ENCODE assay signal across 30 cellular contexts in the genomic region with DNA sequence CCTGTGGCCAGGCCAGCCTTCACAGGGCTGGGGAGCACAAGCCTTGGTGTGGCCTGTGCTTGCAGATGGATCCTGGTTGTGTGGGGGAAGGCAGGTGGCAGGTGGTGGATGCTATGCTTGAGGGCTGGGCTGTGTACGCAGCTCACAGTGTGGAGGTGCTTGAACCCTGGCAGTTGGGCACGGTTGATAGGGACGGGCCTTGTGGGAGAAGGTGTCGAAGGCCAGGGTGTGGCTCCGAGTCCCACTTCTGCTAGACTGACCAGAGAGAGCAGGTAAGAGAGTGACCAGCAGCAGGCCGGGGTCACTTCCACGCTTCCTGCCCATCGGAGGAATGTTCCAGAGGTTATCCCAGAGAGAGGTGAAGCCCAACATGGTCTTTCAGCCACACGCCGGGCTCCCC.
DNase-seq lines count a peak whose midpoint lies in the region; ATAC-seq and TF ChIP-seq lines count a peak whose summit lies in the region.
"Had no signal": no experiment of that assay in that cellular context is flagged by ENCODE, and none has a peak within 500 bp of the region (broad histone marks: within the 10 kb centered on the region; RNA-seq: fewer than 3 reads in every experiment).

No MANE protein-coding gene starts in this region.

- H3K4me3 Mint-ChIP-seq in WTC11: no peak overlapping the region
- no peak overlapping the region for H3K4me3 Mint-ChIP-seq in activated T-cell treated with anti-CD3 and anti-CD28 coated beads, Interleukin-2, amount 50 U/mL, for 4 hours
- H3K4me3 Mint-ChIP-seq: activated naive CD8-positive, alpha-beta T cell treated with anti-CD3 and anti-CD28 coated beads, Interleukin-2, amount 50 U/mL, for 24 hours; activated T-cell treated with anti-CD3 and anti-CD28 coated beads, Interleukin-2, amount 50 U/mL, for 72 hours; memory B cell; T-helper 17 cell had no signal

- H3K4me1 ChIP-seq in esophagus muscularis mucosa: peaks cover 55 to 66% (median 60%) of the 10 kb centered on the region in 4 donors
- peaks cover 24 to 29% of the 10 kb centered on the region in 2 donors for H3K4me1 ChIP-seq in mucosa of rectum (ENCODE audit: control insufficient read depth in 2 of 2, insufficient read depth in 2 of 2, low read length in 2 of 2)
- peaks cover 12 to 42% (median 34%) of the 10 kb centered on the region in 4 donors for H3K4me1 ChIP-seq in transverse colon
- H3K4me1 ChIP-seq: foreskin keratinocyte, prostate gland had no signal

- in situ Hi-C loops in transverse colon (cut with MboI; ENCODE audit: low pct_ligation_motif_present in 1 of 4, low pct_unique_long_range_greater_than_20kb in 1 of 4, low sequenced_read_pairs in 3 of 4): no loop called here

- POLR2A ChIA-PET in WTC11 (lab: Charles Lee): no interaction called here

- 95% methylated on average over 9 of the region's 10 CpGs for WGBS in esophagus muscularis mucosa
- 96% methylated on average over 10 of the region's 10 CpGs; no CpG with 5 or more reads in 1 of the 2 donors for WGBS in transverse colon (ENCODE audit: low coverage in 1 of 2), 2 donors

- DNase-seq in WTC11 (ENCODE audit: low spot score) (no peak), esophagus muscularis mucosa (ENCODE audit: extremely low spot score) (no peak), transverse colon (no peak), AG08396 (ENCODE audit: low spot score) (no peak)
- no peak for DNase-seq in activated T-cell treated with anti-CD3 and anti-CD28 coated beads, Interleukin-2, amount 50 U/mL, for 4 hours
- DNase-seq: activated CD4-positive, alpha-beta T cell treated with anti-CD3 and anti-CD28 coated beads, Interleukin-2, amount 50 U/mL, for 48 hours; activated CD4-positive, CD25-positive, alpha-beta regulatory T cell treated with anti-CD3 and anti-CD28 coated beads, Interleukin-2, amount 50 U/mL, for 72 hours; activated naive CD8-positive, alpha-beta T cell treated with anti-CD3 and anti-CD28 coated beads, Interleukin-2, amount 50 U/mL, for 24 hours; activated T-cell treated with anti-CD3 and anti-CD28 coated beads, Interleukin-2, amount 50 U/mL, for 72 hours; esophagus squamous epithelium; foreskin keratinocyte; KG1; NCI-H1092 treated with DMSO at 0.1 percent for 48 hours; NCI-H187; NCI-H2171 treated with DMSO at 0.1 percent for 48 hours; NCI-H524 treated with DMSO at 0.1 percent for 48 hours; PC-9; SHP77; stimulated activated CD4-positive, alpha-beta T cell treated with anti-CD3 and anti-CD28 coated beads, Interleukin-4, amount 100 ng/mL, for 24 hours; T-helper 17 cell had no signal

- TF ChIP-seq POLR2A in esophagus muscularis mucosa (IDR thresholded peaks at IDR 0.05; ENCODE audit: low read depth) (no peak), transverse colon (IDR thresholded peaks at IDR 0.05) (no peak)

- H3K27ac ChIP-seq in esophagus muscularis mucosa (replicated peaks in 1 of 4): peak overlapping the region; percentile 43 to 59 (median 51)
- H3K27ac ChIP-seq in mucosa of rectum (ENCODE audit: low read depth in 2 of 2, low read length in 2 of 2): peak overlapping the region; percentile 29 to 68
- H3K27ac ChIP-seq in transverse colon: peak overlapping the region; percentile 71 to 82 (median 77)
- H3K27ac ChIP-seq: C4-2B, foreskin keratinocyte, GM23248, HL-60, PC-9, prostate gland, upper lobe of left lung had no signal

- H3K9ac ChIP-seq in mucosa of rectum (ENCODE audit: low read depth in 1 of 2, low read length in 2 of 2): no peak overlapping the region
- H3K9ac ChIP-seq: GM23248 had no signal

- H3K27me3 Mint-ChIP-seq in WTC11 (ENCODE audit: low read depth): no peaks in the 10 kb centered on the region; the same call in 1 of the 2 replicates
- peaks cover 11% of the 10 kb centered on the region for H3K27me3 Mint-ChIP-seq in activated T-cell treated with anti-CD3 and anti-CD28 coated beads, Interleukin-2, amount 50 U/mL, for 4 hours (ENCODE audit: low read depth)

- TF ChIP-seq CTCF in WTC11 (IDR thresholded peaks at IDR 0.05) (no peak), esophagus muscularis mucosa (IDR thresholded peaks at IDR 0.05) (no peak), transverse colon (IDR thresholded peaks at IDR 0.05) (no peak)

- H3K4me1 Mint-ChIP-seq in WTC11: peaks cover 10% of the 10 kb centered on the region
- H3K4me1 Mint-ChIP-seq in activated T-cell treated with anti-CD3 and anti-CD28 coated beads, Interleukin-2, amount 50 U/mL, for 4 hours (ENCODE audit: low read depth): no peaks in the 10 kb centered on the region
- H3K4me1 Mint-ChIP-seq: activated naive CD8-positive, alpha-beta T cell treated with anti-CD3 and anti-CD28 coated beads, Interleukin-2, amount 50 U/mL, for 24 hours; memory B cell had no signal

- H3K36me3 ChIP-seq in esophagus muscularis mucosa (no peaks in the 10 kb centered on the region), mucosa of rectum (ENCODE audit: control insufficient read depth in 2 of 2, insufficient read depth in 2 of 2, low read length in 2 of 2) (no peaks in the 10 kb centered on the region), transverse colon (no peaks in the 10 kb centered on the region)
- H3K36me3 ChIP-seq: esophagus squamous epithelium, prostate gland, upper lobe of left lung had no signal

- H3K9me3 ChIP-seq in esophagus muscularis mucosa (no peaks in the 10 kb centered on the region), mucosa of rectum (ENCODE audit: control insufficient read depth in 2 of 2, low read length in 2 of 2) (no peaks in the 10 kb centered on the region), transverse colon (no peaks in the 10 kb centered on the region)
- H3K9me3 ChIP-seq: Caco-2, esophagus squamous epithelium, prostate gland, upper lobe of left lung had no signal

- ATAC-seq in WTC11: no peak
- no peak for ATAC-seq in activated T-cell treated with anti-CD3 and anti-CD28 coated beads, Interleukin-2, amount 50 U/mL, for 4 hours
- no peak for ATAC-seq in GM19351 (IDR thresholded peaks at IDR 0.05; ENCODE audit: unreplicated experiment)
- ATAC-seq in GM18519 (IDR thresholded peaks at IDR 0.05; ENCODE audit: low FRiP score, unreplicated experiment): no peak
- ATAC-seq: activated naive CD8-positive, alpha-beta T cell treated with anti-CD3 and anti-CD28 coated beads, Interleukin-2, amount 50 U/mL, for 24 hours; activated T-cell treated with anti-CD3 and anti-CD28 coated beads, Interleukin-2, amount 50 U/mL, for 72 hours; foreskin keratinocyte; T-helper 17 cell had no signal

- no peak for TF ChIP-seq EP300 in esophagus muscularis mucosa (IDR thresholded peaks at IDR 0.05)
- TF ChIP-seq EP300 in transverse colon (IDR thresholded peaks at IDR 0.05; ENCODE audit: low read depth): no peak

- no peak overlapping the region for H3K4me3 ChIP-seq in esophagus muscularis mucosa
- no peak overlapping the region for H3K4me3 ChIP-seq in mucosa of rectum (ENCODE audit: low read length in 2 of 2)
- no peak overlapping the region for H3K4me3 ChIP-seq in transverse colon
- H3K4me3 ChIP-seq: esophagus squamous epithelium, GM23248, PC-9, prostate gland, upper lobe of left lung had no signal

- H3K27ac Mint-ChIP-seq in WTC11: peak overlapping the region; percentile 30; the same call in 1 of the 2 replicates
- H3K27ac Mint-ChIP-seq: activated naive CD8-positive, alpha-beta T cell treated with anti-CD3 and anti-CD28 coated beads, Interleukin-2, amount 50 U/mL, for 24 hours; activated T-cell treated with anti-CD3 and anti-CD28 coated beads, Interleukin-2, amount 50 U/mL, for 72 hours; memory B cell; T-helper 17 cell had no signal

- H3K9me3 Mint-ChIP-seq in WTC11: no peaks in the 10 kb centered on the region
- no peaks in the 10 kb centered on the region for H3K9me3 Mint-ChIP-seq in activated T-cell treated with anti-CD3 and anti-CD28 coated beads, Interleukin-2, amount 50 U/mL, for 4 hours
- H3K9me3 Mint-ChIP-seq: activated naive CD8-positive, alpha-beta T cell treated with anti-CD3 and anti-CD28 coated beads, Interleukin-2, amount 50 U/mL, for 24 hours; activated T-cell treated with anti-CD3 and anti-CD28 coated beads, Interleukin-2, amount 50 U/mL, for 72 hours had no signal

- CTCF ChIA-PET in WTC11 (lab: Charles Lee): no interaction called here

- H3K27me3 ChIP-seq in esophagus muscularis mucosa (no peaks in the 10 kb centered on the region), mucosa of rectum (ENCODE audit: control insufficient read depth in 2 of 2, insufficient read depth in 2 of 2, low read length in 2 of 2) (no peaks in the 10 kb centered on the region), transverse colon (no peaks in the 10 kb centered on the region)
- H3K27me3 ChIP-seq: esophagus squamous epithelium, foreskin keratinocyte, upper lobe of left lung had no signal

- intact Hi-C loops in esophagus muscularis mucosa (cut with DNase I) (no loop called here), transverse colon (cut with DNase I; ENCODE audit: low total_unique reads) (loop anchor here (10.0 kb wide), 1 partner anchor 417 kb away; no protein-coding TSS in a partner anchor)

- H3K36me3 Mint-ChIP-seq in WTC11: no peaks in the 10 kb centered on the region
- H3K36me3 Mint-ChIP-seq in activated T-cell treated with anti-CD3 and anti-CD28 coated beads, Interleukin-2, amount 50 U/mL, for 4 hours (ENCODE audit: insufficient read depth): no peaks in the 10 kb centered on the region

TF ChIP-seq in WTC11, 78 proteins besides CTCF, POLR2A, EP300 and RAD21 (continues in another document):
- no peak for TF ChIP-seq ERG (CRISPR knock-in tag; IDR thresholded peaks at IDR 0.05)
- no peak for TF ChIP-seq RORB (CRISPR knock-in tag; IDR thresholded peaks at IDR 0.05)
- TF ChIP-seq IRF1 (CRISPR knock-in tag; IDR thresholded peaks at IDR 0.05): no peak
